Comparison of ENCODE assay signal across 1 cellular context in the genomic region with DNA sequence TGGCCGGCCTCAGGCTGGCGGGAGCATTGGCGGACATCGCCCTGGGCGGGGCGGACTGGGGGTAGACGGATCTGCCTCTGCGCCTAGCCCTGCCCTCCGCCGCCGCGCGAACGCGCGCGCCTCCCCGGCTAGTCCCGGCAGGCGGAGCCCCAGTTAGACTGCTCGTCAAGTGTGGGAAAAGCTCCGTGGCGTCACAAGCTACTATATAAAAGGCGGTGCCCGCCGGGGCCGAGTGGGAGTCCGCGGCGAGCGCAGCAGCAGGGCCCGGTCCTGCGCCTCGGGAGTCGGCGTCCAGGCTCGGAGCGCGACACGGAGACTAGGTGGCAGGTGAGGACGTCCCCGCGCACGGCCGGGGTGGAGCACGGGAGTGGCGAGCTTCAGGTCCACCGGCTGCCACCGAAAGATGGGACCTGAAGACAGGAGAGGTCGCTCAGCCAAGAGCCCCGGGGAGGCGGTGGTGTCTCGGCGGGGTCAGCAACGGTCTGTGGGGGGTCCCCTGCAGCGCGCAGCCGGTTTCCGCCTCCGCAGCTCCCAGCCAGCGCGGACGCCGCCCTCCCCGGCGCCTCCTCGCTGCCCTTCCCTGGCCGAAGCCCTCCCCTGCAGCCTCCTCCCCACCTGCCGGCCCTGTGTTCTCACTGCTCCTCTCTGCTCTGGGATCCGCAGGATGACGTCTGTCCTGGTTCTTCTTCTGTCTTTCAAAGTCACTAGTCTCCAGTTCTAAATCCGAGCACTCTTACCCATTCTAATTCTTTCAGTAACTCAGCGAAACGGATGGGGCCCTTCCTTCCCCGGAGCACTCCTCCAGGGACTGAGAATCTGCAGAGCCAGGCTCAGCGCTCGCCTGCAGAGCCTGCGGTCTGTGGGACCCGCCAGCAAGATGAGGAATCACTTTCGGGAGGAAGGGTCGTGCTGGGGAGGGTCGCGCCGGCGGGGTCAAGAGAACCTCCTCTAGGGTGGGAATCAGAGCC.
TF ChIP-seq lines count a peak whose summit lies in the region.

No MANE protein-coding gene starts in this region.

TF ChIP-seq in HepG2, 621 proteins besides CTCF, POLR2A, EP300 and RAD21 (continued from another document and continues in another):
- peak; percentile 68; the same call in 1 of the 2 replicates for TF ChIP-seq AHDC1 (CRISPR knock-in tag; IDR thresholded peaks at IDR 0.05; ENCODE audit: borderline replicate concordance)
- no peak for TF ChIP-seq ONECUT2 (CRISPR knock-in tag; IDR thresholded peaks at IDR 0.05)
- TF ChIP-seq ZSCAN30 (CRISPR knock-in tag; IDR thresholded peaks at IDR 0.05): no peak
- peak; percentile 41; the same call in 1 of the 2 replicates for TF ChIP-seq ZNF484 (CRISPR knock-in tag; IDR thresholded peaks at IDR 0.05; ENCODE audit: borderline replicate concordance, low read depth)
- peak; percentile 86 for TF ChIP-seq SALL2 (CRISPR knock-in tag; IDR thresholded peaks at IDR 0.05)
- no peak; the same call in 1 of the 2 replicates for TF ChIP-seq FOXA3 (CRISPR knock-in tag; IDR thresholded peaks at IDR 0.05)
- TF ChIP-seq, protein P1, sequence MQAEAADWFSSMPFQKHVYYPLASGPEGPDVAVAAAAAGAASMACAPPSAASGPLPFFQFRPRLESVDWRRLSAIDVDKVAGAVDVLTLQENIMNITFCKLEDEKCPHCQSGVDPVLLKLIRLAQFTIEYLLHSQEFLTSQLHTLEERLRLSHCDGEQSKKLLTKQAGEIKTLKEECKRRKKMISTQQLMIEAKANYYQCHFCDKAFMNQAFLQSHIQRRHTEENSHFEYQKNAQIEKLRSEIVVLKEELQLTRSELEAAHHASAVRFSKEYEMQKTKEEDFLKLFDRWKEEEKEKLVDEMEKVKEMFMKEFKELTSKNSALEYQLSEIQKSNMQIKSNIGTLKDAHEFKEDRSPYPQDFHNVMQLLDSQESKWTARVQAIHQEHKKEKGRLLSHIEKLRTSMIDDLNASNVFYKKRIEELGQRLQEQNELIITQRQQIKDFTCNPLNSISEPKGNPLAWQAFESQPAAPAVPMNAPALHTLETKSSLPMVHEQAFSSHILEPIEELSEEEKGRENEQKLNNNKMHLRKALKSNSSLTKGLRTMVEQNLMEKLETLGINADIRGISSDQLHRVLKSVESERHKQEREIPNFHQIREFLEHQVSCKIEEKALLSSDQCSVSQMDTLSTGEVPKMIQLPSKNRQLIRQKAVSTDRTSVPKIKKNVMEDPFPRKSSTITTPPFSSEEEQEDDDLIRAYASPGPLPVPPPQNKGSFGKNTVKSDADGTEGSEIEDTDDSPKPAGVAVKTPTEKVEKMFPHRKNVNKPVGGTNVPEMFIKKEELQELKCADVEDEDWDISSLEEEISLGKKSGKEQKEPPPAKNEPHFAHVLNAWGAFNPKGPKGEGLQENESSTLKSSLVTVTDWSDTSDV (CRISPR knock-in tag; IDR thresholded peaks at IDR 0.05): 0 out of 2 replicates have a peak, but pooled peaks have one; percentile 22
- TF ChIP-seq, protein P2, sequence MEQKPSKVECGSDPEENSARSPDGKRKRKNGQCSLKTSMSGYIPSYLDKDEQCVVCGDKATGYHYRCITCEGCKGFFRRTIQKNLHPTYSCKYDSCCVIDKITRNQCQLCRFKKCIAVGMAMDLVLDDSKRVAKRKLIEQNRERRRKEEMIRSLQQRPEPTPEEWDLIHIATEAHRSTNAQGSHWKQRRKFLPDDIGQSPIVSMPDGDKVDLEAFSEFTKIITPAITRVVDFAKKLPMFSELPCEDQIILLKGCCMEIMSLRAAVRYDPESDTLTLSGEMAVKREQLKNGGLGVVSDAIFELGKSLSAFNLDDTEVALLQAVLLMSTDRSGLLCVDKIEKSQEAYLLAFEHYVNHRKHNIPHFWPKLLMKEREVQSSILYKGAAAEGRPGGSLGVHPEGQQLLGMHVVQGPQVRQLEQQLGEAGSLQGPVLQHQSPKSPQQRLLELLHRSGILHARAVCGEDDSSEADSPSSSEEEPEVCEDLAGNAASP (CRISPR knock-in tag; IDR thresholded peaks at IDR 0.05; ENCODE audit: borderline replicate concordance): peak; percentile 68; the same call in 1 of the 2 replicates
- no peak for TF ChIP-seq PAWR (CRISPR knock-in tag; IDR thresholded peaks at IDR 0.05; ENCODE audit: borderline replicate concordance)
- TF ChIP-seq ZFP36L1 (CRISPR knock-in tag; IDR thresholded peaks at IDR 0.05): 0 out of 2 replicates have a peak, but pooled peaks have one; percentile 63
- peak; percentile 78; the same call in 1 of the 2 replicates for TF ChIP-seq ZNF446 (CRISPR knock-in tag; IDR thresholded peaks at IDR 0.05)
- TF ChIP-seq, protein P3, sequence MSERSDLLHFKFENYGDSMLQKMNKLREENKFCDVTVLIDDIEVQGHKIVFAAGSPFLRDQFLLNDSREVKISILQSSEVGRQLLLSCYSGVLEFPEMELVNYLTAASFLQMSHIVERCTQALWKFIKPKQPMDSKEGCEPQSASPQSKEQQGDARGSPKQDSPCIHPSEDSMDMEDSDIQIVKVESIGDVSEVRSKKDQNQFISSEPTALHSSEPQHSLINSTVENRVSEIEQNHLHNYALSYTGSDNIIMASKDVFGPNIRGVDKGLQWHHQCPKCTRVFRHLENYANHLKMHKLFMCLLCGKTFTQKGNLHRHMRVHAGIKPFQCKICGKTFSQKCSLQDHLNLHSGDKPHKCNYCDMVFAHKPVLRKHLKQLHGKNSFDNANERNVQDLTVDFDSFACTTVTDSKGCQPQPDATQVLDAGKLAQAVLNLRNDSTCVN (CRISPR knock-in tag; IDR thresholded peaks at IDR 0.05; ENCODE audit: borderline replicate concordance): peak; percentile 76
- TF ChIP-seq, protein P4, sequence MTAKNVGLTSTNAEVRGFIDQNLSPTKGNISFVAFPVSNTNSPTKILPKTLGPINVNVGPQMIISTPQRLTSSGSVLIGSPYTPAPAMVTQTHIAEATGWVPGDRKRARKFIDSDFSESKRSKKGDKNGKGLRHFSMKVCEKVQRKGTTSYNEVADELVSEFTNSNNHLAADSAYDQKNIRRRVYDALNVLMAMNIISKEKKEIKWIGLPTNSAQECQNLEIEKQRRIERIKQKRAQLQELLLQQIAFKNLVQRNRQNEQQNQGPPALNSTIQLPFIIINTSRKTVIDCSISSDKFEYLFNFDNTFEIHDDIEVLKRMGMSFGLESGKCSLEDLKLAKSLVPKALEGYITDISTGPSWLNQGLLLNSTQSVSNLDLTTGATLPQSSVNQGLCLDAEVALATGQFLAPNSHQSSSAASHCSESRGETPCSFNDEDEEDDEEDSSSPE (CRISPR knock-in tag; IDR thresholded peaks at IDR 0.05): peak; percentile 67
- TF ChIP-seq ZNF501 (CRISPR knock-in tag; IDR thresholded peaks at IDR 0.05): peak; percentile 93
- TF ChIP-seq ARID4A (CRISPR knock-in tag; IDR thresholded peaks at IDR 0.05; ENCODE audit: borderline replicate concordance): peak; percentile 88; the same call in 1 of the 2 replicates
- no peak for TF ChIP-seq ZNF737 (CRISPR knock-in tag; IDR thresholded peaks at IDR 0.05; ENCODE audit: borderline replicate concordance)
- TF ChIP-seq MXD1 (CRISPR knock-in tag; IDR thresholded peaks at IDR 0.05): peak; percentile 52; the same call in 1 of the 2 replicates
- peak; percentile 87 for TF ChIP-seq ZNF333 (CRISPR knock-in tag; IDR thresholded peaks at IDR 0.05; ENCODE audit: borderline replicate concordance)
- TF ChIP-seq EED (CRISPR knock-in tag; IDR thresholded peaks at IDR 0.05): no peak
- TF ChIP-seq ZNF367 (CRISPR knock-in tag; IDR thresholded peaks at IDR 0.05; ENCODE audit: borderline replicate concordance): no peak
- TF ChIP-seq CCDC6 (CRISPR knock-in tag; IDR thresholded peaks at IDR 0.05): peak; percentile 77; the same call in 1 of the 2 replicates
- no peak for TF ChIP-seq RFX5 (IDR thresholded peaks at IDR 0.05; ENCODE audit: low read depth, low read length)
- peak; percentile 80 for TF ChIP-seq KDM3A (CRISPR knock-in tag; IDR thresholded peaks at IDR 0.05; ENCODE audit: low read depth)
- TF ChIP-seq ZNF83 (CRISPR knock-in tag; IDR thresholded peaks at IDR 0.05; ENCODE audit: borderline replicate concordance): no peak
- peak; percentile 18; the same call in 1 of the 2 replicates for TF ChIP-seq ZNF275 (CRISPR knock-in tag; IDR thresholded peaks at IDR 0.05; ENCODE audit: borderline replicate concordance)
- TF ChIP-seq PCBP2 (optimal IDR thresholded peaks at IDR 0.05; ENCODE audit: low read depth, low read length, poor library complexity, severe bottlenecking): no peak
- no peak for TF ChIP-seq ZC3H4 (CRISPR knock-in tag; IDR thresholded peaks at IDR 0.05; ENCODE audit: borderline replicate concordance)
- TF ChIP-seq ZNF788 (CRISPR knock-in tag; IDR thresholded peaks at IDR 0.05; ENCODE audit: borderline replicate concordance): peak; percentile 33; the same call in 1 of the 2 replicates
- no peak; the same call in none of the 2 replicates for TF ChIP-seq RXRB (CRISPR knock-in tag; IDR thresholded peaks at IDR 0.05; ENCODE audit: borderline replicate concordance)
- no peak for TF ChIP-seq RCOR2 (CRISPR knock-in tag; IDR thresholded peaks at IDR 0.05)
- TF ChIP-seq ZSCAN9 (CRISPR knock-in tag; IDR thresholded peaks at IDR 0.05; ENCODE audit: borderline replicate concordance): peak; percentile 49; the same call in 1 of the 2 replicates
- TF ChIP-seq NCOA1 (CRISPR knock-in tag; IDR thresholded peaks at IDR 0.05): peak; percentile 54; the same call in 1 of the 2 replicates
